In the genomic region with DNA sequence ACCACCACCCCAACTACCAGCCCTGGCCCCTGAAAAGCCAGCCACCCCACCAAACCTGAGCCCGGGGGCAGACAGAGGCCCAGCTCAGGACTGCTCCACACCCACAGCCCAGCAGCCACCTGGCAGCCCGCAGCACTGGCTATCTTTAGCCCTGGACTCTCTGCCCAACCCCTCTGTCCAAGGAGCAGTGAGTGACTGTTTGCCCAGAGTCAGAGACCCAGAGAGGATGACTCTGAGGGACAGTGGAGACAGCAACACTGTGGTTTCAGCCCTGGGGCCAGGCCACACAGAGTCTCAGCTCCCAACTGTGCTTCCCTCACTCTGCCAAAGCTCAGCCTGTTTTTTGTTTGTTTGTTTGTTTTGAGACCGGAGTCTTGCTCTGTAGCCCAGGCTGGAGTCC, we compare ENCODE assay signal across 2 cellular contexts.
TF ChIP-seq lines count a peak whose summit lies in the region.

No MANE protein-coding gene starts in this region.

TF ChIP-seq in GM12878, 131 proteins besides CTCF, POLR2A, EP300 and RAD21 (continues in another document):
- no peak for TF ChIP-seq NBN (IDR thresholded peaks at IDR 0.05)
- no peak for TF ChIP-seq KDM1A (IDR thresholded peaks at IDR 0.05; ENCODE audit: borderline replicate concordance)
- TF ChIP-seq SREBF1 (IDR thresholded peaks at IDR 0.05; ENCODE audit: low read length) = no peak
- TF ChIP-seq ZNF687 (IDR thresholded peaks at IDR 0.05) = no peak
- no peak for TF ChIP-seq WRNIP1 (IDR thresholded peaks at IDR 0.05; ENCODE audit: borderline replicate concordance, low read depth, low read length)
- no peak for TF ChIP-seq ELK1 (IDR thresholded peaks at IDR 0.05; ENCODE audit: low read depth, low read length)
- TF ChIP-seq SP1 (IDR thresholded peaks at IDR 0.05; ENCODE audit: low read depth, low read length) = no peak
- TF ChIP-seq BRCA1 (IDR thresholded peaks at IDR 0.05; ENCODE audit: low read depth, low read length) = no peak
- no peak for TF ChIP-seq NFXL1 (IDR thresholded peaks at IDR 0.05; ENCODE audit: borderline replicate concordance)
- TF ChIP-seq, protein P1, sequence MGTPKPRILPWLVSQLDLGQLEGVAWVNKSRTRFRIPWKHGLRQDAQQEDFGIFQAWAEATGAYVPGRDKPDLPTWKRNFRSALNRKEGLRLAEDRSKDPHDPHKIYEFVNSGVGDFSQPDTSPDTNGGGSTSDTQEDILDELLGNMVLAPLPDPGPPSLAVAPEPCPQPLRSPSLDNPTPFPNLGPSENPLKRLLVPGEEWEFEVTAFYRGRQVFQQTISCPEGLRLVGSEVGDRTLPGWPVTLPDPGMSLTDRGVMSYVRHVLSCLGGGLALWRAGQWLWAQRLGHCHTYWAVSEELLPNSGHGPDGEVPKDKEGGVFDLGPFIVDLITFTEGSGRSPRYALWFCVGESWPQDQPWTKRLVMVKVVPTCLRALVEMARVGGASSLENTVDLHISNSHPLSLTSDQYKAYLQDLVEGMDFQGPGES (IDR thresholded peaks at IDR 0.05) = no peak
- no peak for TF ChIP-seq SREBF2 (IDR thresholded peaks at IDR 0.05; ENCODE audit: low read length)
- no peak for TF ChIP-seq MEF2B (IDR thresholded peaks at IDR 0.05; ENCODE audit: partially characterized antibody, poor library complexity, severe bottlenecking)
- TF ChIP-seq ZZZ3 (IDR thresholded peaks at IDR 0.05; ENCODE audit: control insufficient read depth, insufficient read length, low read depth) = no peak
- no peak for TF ChIP-seq ZNF384 (IDR thresholded peaks at IDR 0.05; ENCODE audit: borderline replicate concordance, low read depth, low read length)
- no peak for TF ChIP-seq HDAC6 (IDR thresholded peaks at IDR 0.05; ENCODE audit: unreplicated experiment)
- no peak for TF ChIP-seq PRDM15 (CRISPR knock-in tag; IDR thresholded peaks at IDR 0.05)
- no peak for TF ChIP-seq NR2C2 (IDR thresholded peaks at IDR 0.05; ENCODE audit: borderline replicate concordance, control insufficient read depth, insufficient read length, low read depth)

TF ChIP-seq in WTC11, 78 proteins besides CTCF, POLR2A, EP300 and RAD21:
- TF ChIP-seq, protein P2, sequence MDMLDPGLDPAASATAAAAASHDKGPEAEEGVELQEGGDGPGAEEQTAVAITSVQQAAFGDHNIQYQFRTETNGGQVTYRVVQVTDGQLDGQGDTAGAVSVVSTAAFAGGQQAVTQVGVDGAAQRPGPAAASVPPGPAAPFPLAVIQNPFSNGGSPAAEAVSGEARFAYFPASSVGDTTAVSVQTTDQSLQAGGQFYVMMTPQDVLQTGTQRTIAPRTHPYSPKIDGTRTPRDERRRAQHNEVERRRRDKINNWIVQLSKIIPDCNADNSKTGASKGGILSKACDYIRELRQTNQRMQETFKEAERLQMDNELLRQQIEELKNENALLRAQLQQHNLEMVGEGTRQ (CRISPR knock-in tag; IDR thresholded peaks at IDR 0.05) = no peak
- TF ChIP-seq SMAD3 (CRISPR knock-in tag; IDR thresholded peaks at IDR 0.05; ENCODE audit: borderline replicate concordance) = no peak
- no peak for TF ChIP-seq EMX1 (CRISPR knock-in tag; IDR thresholded peaks at IDR 0.05)
- no peak for TF ChIP-seq ZNF138 (CRISPR knock-in tag; conservative IDR thresholded peaks at IDR 0.05)
- TF ChIP-seq FOXK1 (CRISPR knock-in tag; IDR thresholded peaks at IDR 0.05) = no peak
- no peak for TF ChIP-seq ZBTB43 (CRISPR knock-in tag; IDR thresholded peaks at IDR 0.05)
- TF ChIP-seq IRF2 (CRISPR knock-in tag; IDR thresholded peaks at IDR 0.05; ENCODE audit: borderline replicate concordance, low read depth) = no peak
- TF ChIP-seq, protein P3, sequence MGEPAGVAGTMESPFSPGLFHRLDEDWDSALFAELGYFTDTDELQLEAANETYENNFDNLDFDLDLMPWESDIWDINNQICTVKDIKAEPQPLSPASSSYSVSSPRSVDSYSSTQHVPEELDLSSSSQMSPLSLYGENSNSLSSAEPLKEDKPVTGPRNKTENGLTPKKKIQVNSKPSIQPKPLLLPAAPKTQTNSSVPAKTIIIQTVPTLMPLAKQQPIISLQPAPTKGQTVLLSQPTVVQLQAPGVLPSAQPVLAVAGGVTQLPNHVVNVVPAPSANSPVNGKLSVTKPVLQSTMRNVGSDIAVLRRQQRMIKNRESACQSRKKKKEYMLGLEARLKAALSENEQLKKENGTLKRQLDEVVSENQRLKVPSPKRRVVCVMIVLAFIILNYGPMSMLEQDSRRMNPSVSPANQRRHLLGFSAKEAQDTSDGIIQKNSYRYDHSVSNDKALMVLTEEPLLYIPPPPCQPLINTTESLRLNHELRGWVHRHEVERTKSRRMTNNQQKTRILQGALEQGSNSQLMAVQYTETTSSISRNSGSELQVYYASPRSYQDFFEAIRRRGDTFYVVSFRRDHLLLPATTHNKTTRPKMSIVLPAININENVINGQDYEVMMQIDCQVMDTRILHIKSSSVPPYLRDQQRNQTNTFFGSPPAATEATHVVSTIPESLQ (CRISPR knock-in tag; IDR thresholded peaks at IDR 0.05) = no peak
- TF ChIP-seq, protein P4, sequence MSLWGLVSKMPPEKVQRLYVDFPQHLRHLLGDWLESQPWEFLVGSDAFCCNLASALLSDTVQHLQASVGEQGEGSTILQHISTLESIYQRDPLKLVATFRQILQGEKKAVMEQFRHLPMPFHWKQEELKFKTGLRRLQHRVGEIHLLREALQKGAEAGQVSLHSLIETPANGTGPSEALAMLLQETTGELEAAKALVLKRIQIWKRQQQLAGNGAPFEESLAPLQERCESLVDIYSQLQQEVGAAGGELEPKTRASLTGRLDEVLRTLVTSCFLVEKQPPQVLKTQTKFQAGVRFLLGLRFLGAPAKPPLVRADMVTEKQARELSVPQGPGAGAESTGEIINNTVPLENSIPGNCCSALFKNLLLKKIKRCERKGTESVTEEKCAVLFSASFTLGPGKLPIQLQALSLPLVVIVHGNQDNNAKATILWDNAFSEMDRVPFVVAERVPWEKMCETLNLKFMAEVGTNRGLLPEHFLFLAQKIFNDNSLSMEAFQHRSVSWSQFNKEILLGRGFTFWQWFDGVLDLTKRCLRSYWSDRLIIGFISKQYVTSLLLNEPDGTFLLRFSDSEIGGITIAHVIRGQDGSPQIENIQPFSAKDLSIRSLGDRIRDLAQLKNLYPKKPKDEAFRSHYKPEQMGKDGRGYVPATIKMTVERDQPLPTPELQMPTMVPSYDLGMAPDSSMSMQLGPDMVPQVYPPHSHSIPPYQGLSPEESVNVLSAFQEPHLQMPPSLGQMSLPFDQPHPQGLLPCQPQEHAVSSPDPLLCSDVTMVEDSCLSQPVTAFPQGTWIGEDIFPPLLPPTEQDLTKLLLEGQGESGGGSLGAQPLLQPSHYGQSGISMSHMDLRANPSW (CRISPR knock-in tag; conservative IDR thresholded peaks at IDR 0.05; ENCODE audit: low read depth) = no peak
- TF ChIP-seq, protein P5, sequence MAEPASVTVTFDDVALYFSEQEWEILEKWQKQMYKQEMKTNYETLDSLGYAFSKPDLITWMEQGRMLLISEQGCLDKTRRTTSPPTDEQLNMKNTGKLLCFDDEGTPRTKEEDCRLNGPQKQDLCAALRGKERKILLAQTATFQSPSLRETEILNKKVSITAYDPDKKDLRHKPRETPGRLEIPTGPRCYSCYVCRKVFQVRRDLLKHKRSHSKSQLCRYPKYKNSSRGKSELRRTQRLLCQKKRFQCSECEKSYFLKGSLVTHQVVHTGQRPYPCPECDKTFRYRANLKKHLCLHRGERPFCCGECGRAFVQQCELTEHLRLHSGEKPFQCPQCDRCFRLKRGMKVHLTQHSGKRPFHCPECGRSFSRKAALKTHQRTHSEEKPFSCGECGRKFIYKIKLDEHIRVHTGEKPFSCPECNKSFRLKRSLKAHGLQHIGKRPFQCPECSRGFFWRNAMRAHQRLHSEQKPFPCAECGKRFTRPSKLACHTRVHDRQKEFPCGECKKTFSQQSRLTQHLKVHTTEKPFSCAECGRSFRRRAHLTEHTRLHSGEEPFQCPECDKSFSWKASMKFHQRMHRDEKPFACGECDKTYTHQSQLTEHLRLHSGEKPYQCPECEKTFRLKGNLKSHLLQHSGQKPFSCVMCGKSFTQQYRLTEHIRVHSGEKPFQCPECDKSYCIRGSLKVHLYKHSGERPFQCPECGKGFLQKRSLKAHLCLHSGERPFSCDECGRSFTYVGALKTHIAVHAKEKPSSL (CRISPR knock-in tag; conservative IDR thresholded peaks at IDR 0.05) = no peak
- TF ChIP-seq, protein P6, sequence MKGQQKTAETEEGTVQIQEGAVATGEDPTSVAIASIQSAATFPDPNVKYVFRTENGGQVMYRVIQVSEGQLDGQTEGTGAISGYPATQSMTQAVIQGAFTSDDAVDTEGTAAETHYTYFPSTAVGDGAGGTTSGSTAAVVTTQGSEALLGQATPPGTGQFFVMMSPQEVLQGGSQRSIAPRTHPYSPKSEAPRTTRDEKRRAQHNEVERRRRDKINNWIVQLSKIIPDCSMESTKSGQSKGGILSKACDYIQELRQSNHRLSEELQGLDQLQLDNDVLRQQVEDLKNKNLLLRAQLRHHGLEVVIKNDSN (CRISPR knock-in tag; IDR thresholded peaks at IDR 0.05) = no peak
- TF ChIP-seq CREM (CRISPR knock-in tag; IDR thresholded peaks at IDR 0.05) = no peak
- no peak for TF ChIP-seq NFYB (CRISPR knock-in tag; conservative IDR thresholded peaks at IDR 0.05; ENCODE audit: low read depth)
- TF ChIP-seq, protein P7, sequence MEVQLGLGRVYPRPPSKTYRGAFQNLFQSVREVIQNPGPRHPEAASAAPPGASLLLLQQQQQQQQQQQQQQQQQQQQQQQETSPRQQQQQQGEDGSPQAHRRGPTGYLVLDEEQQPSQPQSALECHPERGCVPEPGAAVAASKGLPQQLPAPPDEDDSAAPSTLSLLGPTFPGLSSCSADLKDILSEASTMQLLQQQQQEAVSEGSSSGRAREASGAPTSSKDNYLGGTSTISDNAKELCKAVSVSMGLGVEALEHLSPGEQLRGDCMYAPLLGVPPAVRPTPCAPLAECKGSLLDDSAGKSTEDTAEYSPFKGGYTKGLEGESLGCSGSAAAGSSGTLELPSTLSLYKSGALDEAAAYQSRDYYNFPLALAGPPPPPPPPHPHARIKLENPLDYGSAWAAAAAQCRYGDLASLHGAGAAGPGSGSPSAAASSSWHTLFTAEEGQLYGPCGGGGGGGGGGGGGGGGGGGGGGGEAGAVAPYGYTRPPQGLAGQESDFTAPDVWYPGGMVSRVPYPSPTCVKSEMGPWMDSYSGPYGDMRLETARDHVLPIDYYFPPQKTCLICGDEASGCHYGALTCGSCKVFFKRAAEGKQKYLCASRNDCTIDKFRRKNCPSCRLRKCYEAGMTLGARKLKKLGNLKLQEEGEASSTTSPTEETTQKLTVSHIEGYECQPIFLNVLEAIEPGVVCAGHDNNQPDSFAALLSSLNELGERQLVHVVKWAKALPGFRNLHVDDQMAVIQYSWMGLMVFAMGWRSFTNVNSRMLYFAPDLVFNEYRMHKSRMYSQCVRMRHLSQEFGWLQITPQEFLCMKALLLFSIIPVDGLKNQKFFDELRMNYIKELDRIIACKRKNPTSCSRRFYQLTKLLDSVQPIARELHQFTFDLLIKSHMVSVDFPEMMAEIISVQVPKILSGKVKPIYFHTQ (CRISPR knock-in tag; IDR thresholded peaks at IDR 0.05) = no peak
- TF ChIP-seq, protein P8, sequence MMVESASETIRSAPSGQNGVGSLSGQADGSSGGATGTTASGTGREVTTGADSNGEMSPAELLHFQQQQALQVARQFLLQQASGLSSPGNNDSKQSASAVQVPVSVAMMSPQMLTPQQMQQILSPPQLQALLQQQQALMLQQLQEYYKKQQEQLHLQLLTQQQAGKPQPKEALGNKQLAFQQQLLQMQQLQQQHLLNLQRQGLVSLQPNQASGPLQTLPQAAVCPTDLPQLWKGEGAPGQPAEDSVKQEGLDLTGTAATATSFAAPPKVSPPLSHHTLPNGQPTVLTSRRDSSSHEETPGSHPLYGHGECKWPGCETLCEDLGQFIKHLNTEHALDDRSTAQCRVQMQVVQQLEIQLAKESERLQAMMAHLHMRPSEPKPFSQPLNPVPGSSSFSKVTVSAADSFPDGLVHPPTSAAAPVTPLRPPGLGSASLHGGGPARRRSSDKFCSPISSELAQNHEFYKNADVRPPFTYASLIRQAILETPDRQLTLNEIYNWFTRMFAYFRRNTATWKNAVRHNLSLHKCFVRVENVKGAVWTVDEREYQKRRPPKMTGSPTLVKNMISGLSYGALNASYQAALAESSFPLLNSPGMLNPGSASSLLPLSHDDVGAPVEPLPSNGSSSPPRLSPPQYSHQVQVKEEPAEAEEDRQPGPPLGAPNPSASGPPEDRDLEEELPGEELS (CRISPR knock-in tag; IDR thresholded peaks at IDR 0.05) = no peak
- no peak for TF ChIP-seq NR2C2 (CRISPR knock-in tag; IDR thresholded peaks at IDR 0.05)
- no peak for TF ChIP-seq CREB1 (CRISPR knock-in tag; IDR thresholded peaks at IDR 0.05)
- no peak for TF ChIP-seq CBFB (CRISPR knock-in tag; IDR thresholded peaks at IDR 0.05; ENCODE audit: low read depth)
